In the genomic region with DNA sequence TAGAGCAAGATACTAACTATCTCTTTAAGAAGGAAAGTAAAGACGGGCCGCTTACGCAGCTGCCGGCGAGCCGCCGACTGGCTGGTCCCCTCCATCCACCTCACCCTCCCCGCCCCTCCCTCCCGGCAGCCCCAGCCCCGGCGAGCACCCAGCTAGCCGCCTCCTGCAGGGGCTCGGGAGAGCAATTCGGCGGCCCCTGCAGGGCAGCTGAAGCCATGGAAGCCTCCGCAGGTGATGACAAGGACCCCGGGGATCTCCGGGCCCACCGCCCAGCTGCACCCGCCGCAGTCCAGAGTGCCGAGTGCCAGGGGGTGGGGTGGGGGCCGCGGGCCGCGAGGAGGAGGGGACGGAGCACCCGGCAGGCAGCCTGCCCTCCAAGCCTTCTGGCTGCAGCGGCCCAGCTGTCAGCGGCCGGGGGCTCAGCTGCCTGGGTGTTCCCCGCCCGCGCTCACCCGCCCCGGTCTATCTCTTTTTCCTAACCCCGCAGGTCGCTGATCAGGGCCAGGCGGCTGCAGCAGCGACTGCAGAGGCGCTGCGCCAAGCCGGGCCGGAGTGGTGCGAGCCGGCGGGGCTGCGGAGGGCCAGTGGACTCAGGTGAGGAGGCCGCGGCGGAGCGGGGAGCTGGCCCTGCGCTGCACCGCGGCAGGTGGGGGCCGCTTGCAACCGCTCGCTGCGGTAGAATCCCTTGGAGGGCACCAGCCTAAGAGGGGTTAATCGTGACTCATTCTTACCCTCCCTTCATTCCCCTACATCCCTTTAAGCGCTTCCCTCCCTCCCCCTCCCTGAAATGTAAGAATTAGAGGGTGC, we compare ENCODE assay signal across 8 cellular contexts. TPM values are rescaled to one million over a fixed set of nuclear protein-coding genes. Genes with fewer than 3 reads are reported as not detected.
DNase-seq lines count a peak whose midpoint lies in the region; ATAC-seq and TF ChIP-seq lines count a peak whose summit lies in the region.

TSS of gene SNPH (plus strand) at position 128 of the 807 bp plus-strand sequence. CDS start 29,946 bp downstream, outside the sequence.

- peak within 1 kb of the TSS; percentile 67 for H3K4me3 ChIP-seq in mesodermal cell (ENCODE audit: extremely low read depth, insufficient read depth, low read length, poor library complexity, severe bottlenecking)

- H3K36me3 Mint-ChIP-seq in endothelial cell (ENCODE audit: low read depth, unreplicated experiment): peaks cover 3% of the 10 kb centered on the region

- peaks cover 12% of the 10 kb centered on the region for H3K36me3 ChIP-seq in mesodermal cell (ENCODE audit: control insufficient read depth, insufficient read depth, low read length)

- peaks cover 25% of the 10 kb centered on the region for H3K4me1 ChIP-seq in mesodermal cell (ENCODE audit: control insufficient read depth, insufficient read depth, low read length, poor library complexity, severe bottlenecking)

- no peak within 1 kb of the TSS for H3K27ac Mint-ChIP-seq in endothelial cell (ENCODE audit: unreplicated experiment)

- no peak for TF ChIP-seq CTCF in endothelial cell (IDR thresholded peaks at IDR 0.05; ENCODE audit: unreplicated experiment)

- H3K9me3 ChIP-seq in mesodermal cell (ENCODE audit: control insufficient read depth, low read length): no peaks in the 10 kb centered on the region

- peak within 1 kb of the TSS; percentile 86 for H3K4me3 Mint-ChIP-seq in endothelial cell (ENCODE audit: unreplicated experiment)

- peak; percentile 79 for DNase-seq in DMS 273 (lab: John Stamatoyannopoulos, UW; ENCODE audit: unreplicated experiment)
- DNase-seq in NCI-H748 (lab: John Stamatoyannopoulos, UW; ENCODE audit: unreplicated experiment): peak; percentile 80
- peak; percentile 82 for DNase-seq in activated CD8-positive, alpha-beta memory T cell treated with anti-CD3 and anti-CD28 coated beads, Interleukin-2, amount 50 U/mL, for 48 hours
- peak; percentile 53 for DNase-seq in endothelial cell (ENCODE audit: low spot score)
- DNase-seq in stimulated activated CD8-positive, alpha-beta memory T cell treated with anti-CD3 and anti-CD28 coated beads, Interleukin-12 subunit alpha, Interleukin-12 subunit beta, amount 100 ng/mL, for 4 hours (ENCODE audit: low read depth): peak; percentile 50
- DNase-seq in HuH-7.5 (ENCODE audit: low spot score): no peak

- ATAC-seq in HG02571 (IDR thresholded peaks at IDR 0.05; ENCODE audit: unreplicated experiment): peak; percentile 61

- no peaks in the 10 kb centered on the region for H3K9me3 Mint-ChIP-seq in endothelial cell (ENCODE audit: unreplicated experiment)

- H3K4me1 Mint-ChIP-seq in endothelial cell (ENCODE audit: unreplicated experiment): peaks cover 27% of the 10 kb centered on the region

- peak within 1 kb of the TSS; percentile 1 for H3K27ac ChIP-seq in mesodermal cell (ENCODE audit: low read depth, low read length, severe bottlenecking)

- WGBS in mesodermal cell (ENCODE audit: insufficient coverage in 2 of 2), 2 experiments: 0 to 1% methylated on average over 43 to 45 of the region's 61 CpGs

- H3K27me3 Mint-ChIP-seq in endothelial cell (ENCODE audit: unreplicated experiment): peaks cover 4% of the 10 kb centered on the region

RNA-seq across cellular contexts. Expression of gene SNPH, which starts in this region (rescaled TPM):
- 8.4 TPM for total RNA-seq in endothelial cell (ENCODE audit: unreplicated experiment)
- 6.2 TPM for polyA plus RNA-seq in mesodermal cell (2013, experiment 1 of 2)
- polyA plus RNA-seq in mesodermal cell (2013, experiment 2 of 2): 6.0 TPM
